16 cellular contexts compared by ENCODE assay signal in genomic region chr4:118120120-118120760, GRCh38.
DNase-seq lines count a peak whose midpoint lies in the region; ATAC-seq, FAIRE-seq and TF ChIP-seq lines count a peak whose summit lies in the region.
"Had no signal": no experiment of that assay in that cellular context is flagged by ENCODE, and none has a peak within 500 bp of the region (broad histone marks: within the 10 kb centered on the region; RNA-seq: fewer than 3 reads in every experiment).

No MANE protein-coding gene starts in this region.

- intact Hi-C loops in spleen (cut with DNase I; ENCODE audit: low total_unique reads): no loop called here

- H3K23ac ChIP-seq in H1 (ENCODE audit: insufficient read length) (no peak overlapping the region), mesenchymal stem cell (ENCODE audit: low read length in 2 of 2) (no peak overlapping the region)

- H3K36me3 ChIP-seq in H7 (replicated peaks; ENCODE audit: control insufficient read depth, insufficient read depth, low read length): no peaks in the 10 kb centered on the region
- H3K36me3 ChIP-seq in H1 (ENCODE audit: control insufficient read depth in 2 of 4, insufficient read depth in 4 of 4, low read length in 3 of 4): no peaks in the 10 kb centered on the region
- H3K36me3 ChIP-seq in mesenchymal stem cell (ENCODE audit: control insufficient read depth in 1 of 2, insufficient read depth in 2 of 2, low read depth in 1 of 2, low read length in 2 of 2): no peaks in the 10 kb centered on the region
- no peaks in the 10 kb centered on the region for H3K36me3 ChIP-seq in spleen

- H2AK5ac ChIP-seq in H1 (ENCODE audit: low read depth, low read length) (no peak overlapping the region), mesenchymal stem cell (ENCODE audit: low read length, severe bottlenecking) (no peak overlapping the region)

- TF ChIP-seq POLR2A in H1 (IDR thresholded peaks at IDR 0.05; ENCODE audit: control extremely low read depth in 1 of 2, low read depth in 2 of 2, low read length in 2 of 2) (no peak), spleen (IDR thresholded peaks at IDR 0.05) (no peak)

- H3K4ac ChIP-seq in H1 (replicated peaks; ENCODE audit: insufficient read length, low read depth, low read length): no peak overlapping the region
- no peak overlapping the region for H3K4ac ChIP-seq in mesenchymal stem cell (ENCODE audit: low read depth in 1 of 2, low read length in 2 of 2)

- WGBS in H1 (ENCODE audit: extremely low coverage in 1 of 2, insufficient coverage in 1 of 2, insufficient read length in 1 of 2, insufficient replicate concordance in 2 of 2, low coverage in 1 of 2, low lambda C conversion rate in 2 of 2, missing lambda C conversion rate in 1 of 2), 2 experiments: 55% methylated on average over 5 of the region's 5 CpGs; no CpG with 5 or more reads in 1 of the 2 experiments
- 61% methylated on average over 4 of the region's 5 CpGs for WGBS in mesenchymal stem cell
- 55 to 72% (median 61%) methylated on average over 5 of the region's 5 CpGs for WGBS in spleen, 5 donors

- TF ChIP-seq CTCF in H1 (IDR thresholded peaks at IDR 0.05; ENCODE audit: control extremely low read depth in 1 of 3, insufficient read depth in 1 of 3, low read depth in 1 of 3, low read length in 3 of 3) (peak in 1 of 3 experiments; percentile 15; a peak in 1 of 4 replicates), spleen (IDR thresholded peaks at IDR 0.05 in 8 of 11, conservative IDR thresholded peaks at IDR 0.05 in 3 of 11) (no peak)

- H3K4me1 ChIP-seq in H1 (replicated peaks in 1 of 4; ENCODE audit: control insufficient read depth in 3 of 4, insufficient read depth in 4 of 4, low read length in 3 of 4): 0 out of 7 replicates have a peak, but pooled peaks cover 0 to 4% (median 0%) of the 10 kb centered on the region in 4 experiments
- no peaks in the 10 kb centered on the region for H3K4me1 ChIP-seq in mesenchymal stem cell (ENCODE audit: control insufficient read depth, insufficient read depth, low read depth, low read length)
- H3K4me1 ChIP-seq in spleen: no peaks in the 10 kb centered on the region

- no peak overlapping the region for H4K91ac ChIP-seq in H1 (replicated peaks; ENCODE audit: insufficient read length, low read length)
- no peak overlapping the region for H4K91ac ChIP-seq in mesenchymal stem cell (ENCODE audit: low read length)

- DNase-seq in H7 (peak; percentile 3), H1 (ENCODE audit: low read depth in 1 of 2, low spot score in 2 of 2) (no peak), mesenchymal stem cell (no peak), spleen (no peak), mesenteric fat pad (ENCODE audit: low spot score) (no peak)
- DNase-seq in activated effector memory CD4-positive, alpha-beta T cell treated with Interleukin-2 at 50 U/mL for 16 hours: no peak
- DNase-seq: C1 segment of cervical spinal cord; Calu3; CD4-positive, alpha-beta T cell; DMS 273 treated with DMSO at 0.1 percent for 48 hours; EL; GDM1 had no signal

- no peaks in the 10 kb centered on the region for H3K23me2 ChIP-seq in H1 (ENCODE audit: low read depth, low read length)

- H4K5ac ChIP-seq in H1 (ENCODE audit: insufficient read length, low read depth, low read length): no peak overlapping the region

- no peak overlapping the region for H3K14ac ChIP-seq in H1 (ENCODE audit: insufficient read length)
- H3K14ac ChIP-seq in mesenchymal stem cell (ENCODE audit: low read length in 2 of 2): peak overlapping the region in 1 of 2 experiments; percentile 15

- no peak overlapping the region for H3K18ac ChIP-seq in H1 (ENCODE audit: extremely low read depth, low read length)
- H3K18ac ChIP-seq in mesenchymal stem cell (ENCODE audit: low read depth in 1 of 2, low read length in 2 of 2): no peak overlapping the region

- no peaks in the 10 kb centered on the region for H4K20me1 ChIP-seq in H1 (replicated peaks in 1 of 2; ENCODE audit: control insufficient read depth in 1 of 2, insufficient read depth in 2 of 2, low read length in 2 of 2)

- H3K56ac ChIP-seq in H1 (replicated peaks; ENCODE audit: insufficient read length, low read depth, low read length): no peak overlapping the region

- no peak for TF ChIP-seq EP300 in H1 (IDR thresholded peaks at IDR 0.05; ENCODE audit: borderline replicate concordance in 1 of 2, low read depth in 2 of 2, low read length in 2 of 2)

- CTCF ChIA-PET in H1 (lab: Charles Lee; ENCODE audit: partially characterized antibody): interaction anchor here (1.0 to 1.5 kb wide), 3 partner anchors 9 to 1000 kb away, joined by 3 to 6 read pairs (median 3); no protein-coding TSS in a partner anchor

- peak; percentile 73 for FAIRE-seq in H1 (lab: Jason Lieb, UNC)
- FAIRE-seq: A204.1, GM12892, H54 had no signal

- H3K4me3 ChIP-seq in H7 (ENCODE audit: insufficient read depth, low read depth, low read length) (no peak overlapping the region), H1 (ENCODE audit: extremely low read depth in 1 of 4, insufficient read depth in 2 of 4, low read depth in 3 of 4, low read length in 4 of 4) (no peak overlapping the region; a peak in 1 of 8 replicates), mesenchymal stem cell (ENCODE audit: insufficient read depth in 1 of 2, low read depth in 1 of 2, low read length in 2 of 2) (no peak overlapping the region), spleen (no peak overlapping the region)

- ATAC-seq in GM18870 (IDR thresholded peaks at IDR 0.05; ENCODE audit: unreplicated experiment): no peak

- H3K9me3 ChIP-seq in H1 (ENCODE audit: insufficient read depth in 2 of 2, low read depth in 1 of 2, low read length in 1 of 2) (no peaks in the 10 kb centered on the region), mesenchymal stem cell (ENCODE audit: control insufficient read depth, low read length) (no peaks in the 10 kb centered on the region), spleen (no peaks in the 10 kb centered on the region)

- no peaks in the 10 kb centered on the region for H3K79me2 ChIP-seq in H1 (ENCODE audit: control insufficient read depth in 1 of 2, insufficient read depth in 2 of 2, low read length in 2 of 2)

- H2BK5ac ChIP-seq in H1 (ENCODE audit: low read depth, low read length) (no peak overlapping the region), mesenchymal stem cell (ENCODE audit: low read depth, low read length, poor library complexity, severe bottlenecking) (no peak overlapping the region)

- H3K4me2 ChIP-seq in H1 (ENCODE audit: insufficient read depth in 1 of 2, low read depth in 2 of 2, low read length in 2 of 2) (no peak overlapping the region; a peak in 1 of 4 replicates), mesenchymal stem cell (ENCODE audit: low read length, poor library complexity, severe bottlenecking) (no peak overlapping the region)

- H3K79me1 ChIP-seq in H1 (ENCODE audit: low read depth, low read length) (no peaks in the 10 kb centered on the region), mesenchymal stem cell (replicated peaks; ENCODE audit: low read length, poor library complexity, severe bottlenecking) (no peaks in the 10 kb centered on the region)

- no peak overlapping the region for H3K27ac ChIP-seq in H1 (ENCODE audit: low read depth, low read length)
- no peak overlapping the region for H3K27ac ChIP-seq in mesenchymal stem cell (ENCODE audit: low read length, poor library complexity, severe bottlenecking)
- H3K27ac ChIP-seq in spleen: no peak overlapping the region

- H2BK120ac ChIP-seq in H1 (replicated peaks; ENCODE audit: low read depth, low read length): no peak overlapping the region
- no peak overlapping the region for H2BK120ac ChIP-seq in mesenchymal stem cell (ENCODE audit: low read depth, low read length)

- POLR2A ChIA-PET in H1 (lab: Charles Lee; ENCODE audit: partially characterized antibody): no interaction called here

- H3K27me3 ChIP-seq in H7 (ENCODE audit: control insufficient read depth, insufficient read depth, low read length) (no peaks in the 10 kb centered on the region), H1 (replicated peaks in 1 of 4; ENCODE audit: control insufficient read depth in 3 of 4, extremely low read depth in 1 of 4, insufficient read depth in 3 of 4, low read length in 3 of 4) (no peaks in the 10 kb centered on the region), mesenchymal stem cell (ENCODE audit: control insufficient read depth in 1 of 2, insufficient read depth in 1 of 2, low read length in 2 of 2) (no peaks in the 10 kb centered on the region), spleen (replicated peaks in 1 of 7) (no peaks in the 10 kb centered on the region)

- H2BK12ac ChIP-seq in H1 (ENCODE audit: low read depth, low read length) (no peak overlapping the region), mesenchymal stem cell (ENCODE audit: low read length in 2 of 2) (no peak overlapping the region)

- H4K8ac ChIP-seq in H1 (ENCODE audit: extremely low read depth, insufficient read depth, low read length) (no peak overlapping the region), mesenchymal stem cell (ENCODE audit: low read length) (no peak overlapping the region)

- no peak overlapping the region for H2BK20ac ChIP-seq in H1 (ENCODE audit: low read length)

- H2AFZ ChIP-seq in H1 (ENCODE audit: low read length) (peak overlapping the region; percentile 72; the same call in 1 of the 2 replicates), mesenchymal stem cell (ENCODE audit: low read depth, low read length) (no peak overlapping the region)

- H2BK15ac ChIP-seq in H1 (ENCODE audit: low read length): no peak overlapping the region
- peak overlapping the region; percentile 80 for H2BK15ac ChIP-seq in mesenchymal stem cell (ENCODE audit: low read depth, poor library complexity, severe bottlenecking)

- H3K9ac ChIP-seq in H1 (replicated peaks in 1 of 4; ENCODE audit: extremely low read depth in 1 of 4, low read depth in 3 of 4, low read length in 3 of 4) (no peak overlapping the region), mesenchymal stem cell (ENCODE audit: low read length) (no peak overlapping the region)

- 0 out of 4 replicates have a peak, but pooled peaks of 1 of the 2 experiments have one; percentile 7 for TF ChIP-seq RAD21 in H1 (IDR thresholded peaks at IDR 0.05 in 1 of 2, conservative IDR thresholded peaks at IDR 0.05 in 1 of 2; ENCODE audit: low read depth in 2 of 2, low read length in 2 of 2)

TF ChIP-seq in H1, 55 proteins besides CTCF, POLR2A, EP300 and RAD21:
- TF ChIP-seq SRF (IDR thresholded peaks at IDR 0.05; ENCODE audit: low read depth, low read length): no peak
- TF ChIP-seq CEBPB (IDR thresholded peaks at IDR 0.05; ENCODE audit: low read depth, low read length): peak; percentile 63
- TF ChIP-seq YY1 (IDR thresholded peaks at IDR 0.05; ENCODE audit: low read depth, low read length): no peak
